1 cellular context compared by ENCODE assay signal in the genomic region with DNA sequence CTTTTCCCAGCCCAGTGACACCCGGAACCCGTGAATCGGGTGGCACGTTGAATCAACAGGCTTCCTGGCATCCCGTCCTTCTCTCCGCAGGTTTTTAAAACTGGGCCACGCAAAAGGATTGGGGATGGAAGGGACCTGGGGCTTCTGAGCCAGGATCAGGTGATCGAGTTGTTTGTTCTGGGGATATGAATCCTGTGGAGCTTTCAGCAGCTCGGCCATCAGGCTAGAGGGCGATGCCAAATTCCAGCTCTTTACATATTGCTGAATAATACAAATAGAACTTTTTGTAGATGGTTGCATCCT.
TF ChIP-seq lines count a peak whose summit lies in the region.

No MANE protein-coding gene starts in this region.

TF ChIP-seq in K562, 482 proteins besides CTCF, POLR2A, EP300 and RAD21:
- TF ChIP-seq ZFX (CRISPR knock-in tag; IDR thresholded peaks at IDR 0.05): 0 out of 2 replicates have a peak, but pooled peaks have one; percentile 7
- TF ChIP-seq E2F3 (CRISPR knock-in tag; IDR thresholded peaks at IDR 0.05): 0 out of 2 replicates have a peak, but pooled peaks have one; percentile 16
- TF ChIP-seq, protein P1, sequence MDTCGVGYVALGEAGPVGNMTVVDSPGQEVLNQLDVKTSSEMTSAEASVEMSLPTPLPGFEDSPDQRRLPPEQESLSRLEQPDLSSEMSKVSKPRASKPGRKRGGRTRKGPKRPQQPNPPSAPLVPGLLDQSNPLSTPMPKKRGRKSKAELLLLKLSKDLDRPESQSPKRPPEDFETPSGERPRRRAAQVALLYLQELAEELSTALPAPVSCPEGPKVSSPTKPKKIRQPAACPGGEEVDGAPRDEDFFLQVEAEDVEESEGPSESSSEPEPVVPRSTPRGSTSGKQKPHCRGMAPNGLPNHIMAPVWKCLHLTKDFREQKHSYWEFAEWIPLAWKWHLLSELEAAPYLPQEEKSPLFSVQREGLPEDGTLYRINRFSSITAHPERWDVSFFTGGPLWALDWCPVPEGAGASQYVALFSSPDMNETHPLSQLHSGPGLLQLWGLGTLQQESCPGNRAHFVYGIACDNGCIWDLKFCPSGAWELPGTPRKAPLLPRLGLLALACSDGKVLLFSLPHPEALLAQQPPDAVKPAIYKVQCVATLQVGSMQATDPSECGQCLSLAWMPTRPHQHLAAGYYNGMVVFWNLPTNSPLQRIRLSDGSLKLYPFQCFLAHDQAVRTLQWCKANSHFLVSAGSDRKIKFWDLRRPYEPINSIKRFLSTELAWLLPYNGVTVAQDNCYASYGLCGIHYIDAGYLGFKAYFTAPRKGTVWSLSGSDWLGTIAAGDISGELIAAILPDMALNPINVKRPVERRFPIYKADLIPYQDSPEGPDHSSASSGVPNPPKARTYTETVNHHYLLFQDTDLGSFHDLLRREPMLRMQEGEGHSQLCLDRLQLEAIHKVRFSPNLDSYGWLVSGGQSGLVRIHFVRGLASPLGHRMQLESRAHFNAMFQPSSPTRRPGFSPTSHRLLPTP (IDR thresholded peaks at IDR 0.05; ENCODE audit: borderline replicate concordance, extremely low read depth, insufficient read length): no peak
- TF ChIP-seq HNRNPL (IDR thresholded peaks at IDR 0.05; ENCODE audit: low read depth, low read length): no peak
- no peak for TF ChIP-seq ZNF644 (tag; IDR thresholded peaks at IDR 0.05; ENCODE audit: low read depth)
- TF ChIP-seq GABPB1 (CRISPR knock-in tag; IDR thresholded peaks at IDR 0.05): no peak
- TF ChIP-seq SREBF1 (IDR thresholded peaks at IDR 0.05; ENCODE audit: borderline replicate concordance, low read depth, low read length): no peak
- TF ChIP-seq, protein P2, sequence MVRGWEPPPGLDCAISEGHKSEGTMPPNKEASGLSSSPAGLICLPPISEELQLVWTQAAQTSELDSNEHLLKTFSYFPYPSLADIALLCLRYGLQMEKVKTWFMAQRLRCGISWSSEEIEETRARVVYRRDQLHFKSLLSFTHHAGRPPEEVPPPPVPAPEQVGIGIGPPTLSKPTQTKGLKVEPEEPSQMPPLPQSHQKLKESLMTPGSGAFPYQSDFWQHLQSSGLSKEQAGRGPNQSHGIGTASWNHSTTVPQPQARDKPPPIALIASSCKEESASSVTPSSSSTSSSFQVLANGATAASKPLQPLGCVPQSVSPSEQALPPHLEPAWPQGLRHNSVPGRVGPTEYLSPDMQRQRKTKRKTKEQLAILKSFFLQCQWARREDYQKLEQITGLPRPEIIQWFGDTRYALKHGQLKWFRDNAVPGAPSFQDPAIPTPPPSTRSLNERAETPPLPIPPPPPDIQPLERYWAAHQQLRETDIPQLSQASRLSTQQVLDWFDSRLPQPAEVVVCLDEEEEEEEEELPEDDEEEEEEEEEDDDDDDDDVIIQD (CRISPR knock-in tag; IDR thresholded peaks at IDR 0.05): 0 out of 2 replicates have a peak, but pooled peaks have one; percentile 21
- TF ChIP-seq SMARCC2 (IDR thresholded peaks at IDR 0.05; ENCODE audit: low read depth): 0 out of 2 replicates have a peak, but pooled peaks have one; percentile 9
- no peak for TF ChIP-seq FOS (IDR thresholded peaks at IDR 0.05; ENCODE audit: extremely low read depth, insufficient read length)
- TF ChIP-seq MEIS2 (IDR thresholded peaks at IDR 0.05; ENCODE audit: partially characterized antibody): no peak
- TF ChIP-seq BRD4 (IDR thresholded peaks at IDR 0.05): no peak
- TF ChIP-seq EWSR1 (IDR thresholded peaks at IDR 0.05; ENCODE audit: borderline replicate concordance, low read depth, partially characterized antibody): no peak
- no peak for TF ChIP-seq ZZZ3 (IDR thresholded peaks at IDR 0.05)
- 0 out of 2 replicates have a peak, but pooled peaks have one; percentile 9 for TF ChIP-seq FOSL1 (tag; conservative IDR thresholded peaks at IDR 0.05)
- TF ChIP-seq, protein P3, sequence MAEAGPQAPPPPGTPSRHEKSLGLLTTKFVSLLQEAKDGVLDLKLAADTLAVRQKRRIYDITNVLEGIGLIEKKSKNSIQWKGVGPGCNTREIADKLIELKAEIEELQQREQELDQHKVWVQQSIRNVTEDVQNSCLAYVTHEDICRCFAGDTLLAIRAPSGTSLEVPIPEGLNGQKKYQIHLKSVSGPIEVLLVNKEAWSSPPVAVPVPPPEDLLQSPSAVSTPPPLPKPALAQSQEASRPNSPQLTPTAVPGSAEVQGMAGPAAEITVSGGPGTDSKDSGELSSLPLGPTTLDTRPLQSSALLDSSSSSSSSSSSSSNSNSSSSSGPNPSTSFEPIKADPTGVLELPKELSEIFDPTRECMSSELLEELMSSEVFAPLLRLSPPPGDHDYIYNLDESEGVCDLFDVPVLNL (CRISPR knock-in tag; IDR thresholded peaks at IDR 0.05; ENCODE audit: low read depth): no peak
- no peak for TF ChIP-seq NFATC3 (IDR thresholded peaks at IDR 0.05)
- TF ChIP-seq, protein P4, sequence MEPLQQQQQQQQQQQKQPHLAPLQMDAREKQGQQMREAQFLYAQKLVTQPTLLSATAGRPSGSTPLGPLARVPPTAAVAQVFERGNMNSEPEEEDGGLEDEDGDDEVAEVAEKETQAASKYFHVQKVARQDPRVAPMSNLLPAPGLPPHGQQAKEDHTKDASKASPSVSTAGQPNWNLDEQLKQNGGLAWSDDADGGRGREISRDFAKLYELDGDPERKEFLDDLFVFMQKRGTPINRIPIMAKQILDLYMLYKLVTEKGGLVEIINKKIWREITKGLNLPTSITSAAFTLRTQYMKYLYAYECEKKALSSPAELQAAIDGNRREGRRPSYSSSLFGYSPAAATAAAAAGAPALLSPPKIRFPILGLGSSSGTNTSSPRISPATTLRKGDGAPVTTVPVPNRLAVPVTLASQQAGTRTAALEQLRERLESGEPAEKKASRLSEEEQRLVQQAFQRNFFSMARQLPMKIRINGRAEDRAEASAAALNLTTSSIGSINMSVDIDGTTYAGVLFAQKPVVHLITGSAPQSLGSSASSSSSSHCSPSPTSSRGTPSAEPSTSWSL (CRISPR knock-in tag; IDR thresholded peaks at IDR 0.05; ENCODE audit: borderline replicate concordance): 0 out of 2 replicates have a peak, but pooled peaks have one; percentile 31
- no peak for TF ChIP-seq CBFA2T3 (IDR thresholded peaks at IDR 0.05)
